Comparison of ENCODE assay signal across 8 cellular contexts in the genomic region with DNA sequence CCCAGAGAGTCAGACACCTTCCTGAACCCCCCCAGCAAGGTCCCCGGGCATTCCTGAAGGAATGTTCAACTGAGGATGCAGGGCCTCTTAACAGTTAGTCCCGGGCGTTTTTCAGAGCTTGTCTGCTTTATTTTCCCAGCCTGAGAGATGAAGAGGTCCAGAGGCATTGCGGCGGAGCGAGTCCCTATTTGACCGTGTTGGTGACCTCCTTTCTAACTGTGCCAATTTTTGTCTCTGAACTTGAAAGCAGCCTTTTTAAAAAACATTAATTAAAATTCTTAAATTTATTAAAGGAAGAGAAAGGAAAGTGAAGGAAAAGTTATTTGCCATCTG. TPM values are rescaled to one million over a fixed set of nuclear protein-coding genes. Genes with fewer than 3 reads are reported as not detected.
DNase-seq lines count a peak whose midpoint lies in the region; ATAC-seq, FAIRE-seq and TF ChIP-seq lines count a peak whose summit lies in the region.

No MANE protein-coding gene starts in this region.

- H3K27ac ChIP-seq in BLaER1 treated with 17β-estradiol and CSF1 and Interleukin-3, amounts not matched to agents 10 nM and 100 nM = peak overlapping the region; percentile 91 to 99 (median 96); a peak in 21 of 22 replicates
- peak overlapping the region; percentile 78 for H3K27ac ChIP-seq in HCT116 (ENCODE audit: low read depth, low read length)
- peak overlapping the region; percentile 96 for H3K27ac ChIP-seq in left ventricle myocardium inferior (replicated peaks)
- H3K27ac ChIP-seq in small intestine (ENCODE audit: low read depth in 1 of 2, low read length in 1 of 2) = peak overlapping the region; percentile 22 to 84

- no peak for TF ChIP-seq CTCF in HCT116 (IDR thresholded peaks at IDR 0.05 in 2 of 3, conservative IDR thresholded peaks at IDR 0.05 in 1 of 3; ENCODE audit: borderline replicate concordance in 1 of 3, insufficient read depth in 1 of 3, low read depth in 2 of 3, low read length in 2 of 3)
- TF ChIP-seq CTCF in activated B cell treated with CpG ODN at 0.5 μM for 24 hours (IDR thresholded peaks at IDR 0.05) = no peak
- no peak for TF ChIP-seq CTCF in left ventricle myocardium inferior (IDR thresholded peaks at IDR 0.05; ENCODE audit: borderline replicate concordance)

- H3K9ac ChIP-seq in BLaER1 treated with 17β-estradiol and CSF1 and Interleukin-3, amounts not matched to agents 10 nM and 100 nM = peak overlapping the region; percentile 66 to 99 (median 97); a peak in 21 of 22 replicates
- H3K9ac ChIP-seq in HCT116 (ENCODE audit: low read length) = peak overlapping the region; percentile 82

- peaks cover 8% of the 10 kb centered on the region for H3K36me3 Mint-ChIP-seq in activated B cell treated with CpG ODN at 0.5 μM for 24 hours (ENCODE audit: low read depth)

- no peaks in the 10 kb centered on the region for H3K9me2 ChIP-seq in HCT116 (ENCODE audit: insufficient read depth)

- DNase-seq in HCT116 (ENCODE audit: low read depth, low spot score) (no peak), activated B cell treated with CpG ODN at 0.5 μM for 24 hours (no peak), left ventricle myocardium inferior (no peak), small intestine (no peak), T-helper 9 cell (no peak)
- DNase-seq in stimulated activated CD4-positive, alpha-beta T cell treated with anti-CD3 and anti-CD28 coated beads, Interleukin-4, amount 100 ng/mL, for 4 hours = no peak

- ATAC-seq in HCT116 (peak; percentile 28), activated B cell treated with CpG ODN at 0.5 μM for 24 hours (ENCODE audit: low read depth) (no peak), HG03139 (IDR thresholded peaks at IDR 0.05; ENCODE audit: unreplicated experiment) (no peak)

- peak overlapping the region; percentile 88 for H3K27ac Mint-ChIP-seq in activated B cell treated with CpG ODN at 0.5 μM for 24 hours

- TF ChIP-seq POLR2A in HCT116 (IDR thresholded peaks at IDR 0.05; ENCODE audit: borderline replicate concordance, extremely low read depth, insufficient read depth, insufficient read length) = no peak

- no peaks in the 10 kb centered on the region for H3K27me3 ChIP-seq in BLaER1 treated with 17β-estradiol and CSF1 and Interleukin-3, amounts not matched to agents 10 nM and 100 nM
- H3K27me3 ChIP-seq in HCT116 (ENCODE audit: insufficient read depth, low read length) = no peaks in the 10 kb centered on the region
- H3K27me3 ChIP-seq in left ventricle myocardium inferior (ENCODE audit: low read depth) = no peaks in the 10 kb centered on the region
- no peaks in the 10 kb centered on the region for H3K27me3 ChIP-seq in small intestine (ENCODE audit: control insufficient read depth in 2 of 2, insufficient read depth in 2 of 2, low read length in 2 of 2)

- H3K4me3 ChIP-seq in BLaER1 treated with 17β-estradiol and CSF1 and Interleukin-3, amounts not matched to agents 10 nM and 100 nM = peak overlapping the region; percentile 82 to 98 (median 88)
- H3K4me3 ChIP-seq in HCT116 (replicated peaks in 1 of 2; ENCODE audit: low read depth in 1 of 2, low read length in 2 of 2) (peak overlapping the region; percentile 54 to 96), left ventricle myocardium inferior (peak overlapping the region; percentile 81), small intestine (ENCODE audit: low read depth in 1 of 2, low read length in 2 of 2) (peak overlapping the region in 1 of 2 donors; percentile 92)

- no peak for TF ChIP-seq RAD21 in HCT116 (IDR thresholded peaks at IDR 0.05; ENCODE audit: low read depth)

- no peaks in the 10 kb centered on the region; a peak in 1 of 22 replicates for H3K9me3 ChIP-seq in BLaER1 treated with 17β-estradiol and CSF1 and Interleukin-3, amounts not matched to agents 10 nM and 100 nM (replicated peaks in 1 of 11)
- no peaks in the 10 kb centered on the region for H3K9me3 ChIP-seq in HCT116 (ENCODE audit: control insufficient read depth in 1 of 2, insufficient read depth in 1 of 2, low read depth in 1 of 2, low read length in 2 of 2)
- H3K9me3 ChIP-seq in left ventricle myocardium inferior (replicated peaks) = no peaks in the 10 kb centered on the region
- H3K9me3 ChIP-seq in small intestine (ENCODE audit: control insufficient read depth, low read depth) = no peaks in the 10 kb centered on the region

- POLR2A ChIA-PET in HCT116 (lab: Charles Lee) (no interaction called here), activated B cell treated with CpG ODN at 0.5 μM for 24 hours (lab: Charles Lee) (interaction anchor here (1.0 to 1.3 kb wide), 3 partner anchors 13 to 659 kb away, joined by 3 to 4 read pairs (median 3); no protein-coding TSS in a partner anchor)

- no peaks in the 10 kb centered on the region for H3K9me3 Mint-ChIP-seq in activated B cell treated with CpG ODN at 0.5 μM for 24 hours

- intact Hi-C loops in HCT116 (cut with micrococcal nuclease) = no loop called here
- intact Hi-C loops in activated B cell treated with CpG ODN at 0.5 μM for 24 hours (cut with micrococcal nuclease) = loop anchor here (1.0 to 10.0 kb wide), 2 partner anchors 654 to 1115 kb away; a partner anchor contains a TSS
- intact Hi-C loops in left ventricle myocardium inferior (cut with micrococcal nuclease) = no loop called here

- H2AFZ ChIP-seq in HCT116 (ENCODE audit: low read depth, low read length, poor library complexity, severe bottlenecking) = peak overlapping the region; percentile 91

- H3K27me3 Mint-ChIP-seq in activated B cell treated with CpG ODN at 0.5 μM for 24 hours = no peaks in the 10 kb centered on the region

- no peak for FAIRE-seq in small intestine (lab: Jason Lieb, UNC)

- peaks cover 0 to 20% (median 4%) of the 10 kb centered on the region in 11 experiments; a peak in 9 of 22 replicates for H4K20me1 ChIP-seq in BLaER1 treated with 17β-estradiol and CSF1 and Interleukin-3, amounts not matched to agents 10 nM and 100 nM
- no peaks in the 10 kb centered on the region for H4K20me1 ChIP-seq in HCT116 (ENCODE audit: insufficient read depth)

- WGBS in small intestine, 3 donors = 24 to 46% (median 45%) methylated on average over 7 of the region's 7 CpGs

- H3K4me2 ChIP-seq in BLaER1 treated with 17β-estradiol and CSF1 and Interleukin-3, amounts not matched to agents 10 nM and 100 nM = peak overlapping the region; percentile 74 to 96 (median 79)
- H3K4me2 ChIP-seq in HCT116 (ENCODE audit: low read length) = peak overlapping the region; percentile 85

- peaks cover 40% of the 10 kb centered on the region for H3K79me2 ChIP-seq in HCT116 (ENCODE audit: insufficient read depth, low read length)

- TSS peak; percentile 99 for BruUV-seq in HCT116 (replicated peaks; lab: Mats Ljungman, UMichigan)

- H3K4me1 ChIP-seq in BLaER1 treated with 17β-estradiol and CSF1 and Interleukin-3, amounts not matched to agents 10 nM and 100 nM = peaks cover 11 to 23% (median 16%) of the 10 kb centered on the region in 10 experiments
- H3K4me1 ChIP-seq in HCT116 (ENCODE audit: control insufficient read depth in 1 of 2, insufficient read depth in 2 of 2, low read length in 2 of 2) (peaks cover 6 to 9% of the 10 kb centered on the region in 2 experiments; a peak in 3 of 4 replicates), left ventricle myocardium inferior (peaks cover 47% of the 10 kb centered on the region), small intestine (ENCODE audit: control insufficient read depth in 2 of 2, insufficient read depth in 1 of 2, low read depth in 1 of 2, low read length in 1 of 2) (peaks cover 3 to 7% of the 10 kb centered on the region in 2 donors)

- peaks cover 0 to 21% (median 12%) of the 10 kb centered on the region in 11 experiments; a peak in 11 of 22 replicates for H3K36me3 ChIP-seq in BLaER1 treated with 17β-estradiol and CSF1 and Interleukin-3, amounts not matched to agents 10 nM and 100 nM
- H3K36me3 ChIP-seq in HCT116 (ENCODE audit: control insufficient read depth in 1 of 2, insufficient read depth in 2 of 2, low read length in 2 of 2) = no peaks in the 10 kb centered on the region
- no peaks in the 10 kb centered on the region for H3K36me3 ChIP-seq in left ventricle myocardium inferior
- no peaks in the 10 kb centered on the region for H3K36me3 ChIP-seq in small intestine (ENCODE audit: control insufficient read depth in 2 of 2, insufficient read depth in 2 of 2, low read length in 2 of 2)

- CTCF ChIA-PET in HCT116 (lab: Charles Lee) (interaction anchor here (0.8 kb wide), 1 partner anchor 23 kb away, joined by 3 read pairs; no protein-coding TSS in a partner anchor), activated B cell treated with CpG ODN at 0.5 μM for 24 hours (lab: Charles Lee) (no interaction called here)

- RAD21 ChIA-PET in HCT116 (lab: Charles Lee; ENCODE audit: low non-redundant PET in 1 of 2, low total read pairs in 2 of 2, uncharacterized antibody in 2 of 2, unreplicated experiment in 2 of 2) = no interaction called here

- peaks cover 21% of the 10 kb centered on the region for H3K4me1 Mint-ChIP-seq in activated B cell treated with CpG ODN at 0.5 μM for 24 hours

- H3K4me3 Mint-ChIP-seq in activated B cell treated with CpG ODN at 0.5 μM for 24 hours = peak overlapping the region; percentile 86

TF ChIP-seq in HCT116, 20 proteins besides CTCF, POLR2A, EP300 and RAD21:
- TF ChIP-seq TCF7L2 (IDR thresholded peaks at IDR 0.05; ENCODE audit: borderline replicate concordance, extremely low read depth, insufficient read depth, insufficient read length) = no peak
- 0 out of 2 replicates have a peak, but pooled peaks have one; percentile 1 for TF ChIP-seq CBX3 (IDR thresholded peaks at IDR 0.05; ENCODE audit: low read depth)

RNA-seq across cellular contexts. Expression of a gene that starts 0.4 kb away (rescaled TPM):
- total RNA-seq in HCT116 (2021; ENCODE audit: unreplicated experiment) = 32.2 TPM
- 8.4 and 9.9 TPM in 2 replicates for polyA plus RNA-seq in HCT116 (2012)
- total RNA-seq in activated B cell treated with CpG ODN at 0.5 μM for 24 hours = 39.3 and 49.5 TPM in 2 replicates
- total RNA-seq in left ventricle myocardium inferior = 23.2 TPM
- polyA plus RNA-seq in small intestine = 1 to 10 TPM; 3.6 to 5.9 (median 5.7) TPM
